In the genomic region with DNA sequence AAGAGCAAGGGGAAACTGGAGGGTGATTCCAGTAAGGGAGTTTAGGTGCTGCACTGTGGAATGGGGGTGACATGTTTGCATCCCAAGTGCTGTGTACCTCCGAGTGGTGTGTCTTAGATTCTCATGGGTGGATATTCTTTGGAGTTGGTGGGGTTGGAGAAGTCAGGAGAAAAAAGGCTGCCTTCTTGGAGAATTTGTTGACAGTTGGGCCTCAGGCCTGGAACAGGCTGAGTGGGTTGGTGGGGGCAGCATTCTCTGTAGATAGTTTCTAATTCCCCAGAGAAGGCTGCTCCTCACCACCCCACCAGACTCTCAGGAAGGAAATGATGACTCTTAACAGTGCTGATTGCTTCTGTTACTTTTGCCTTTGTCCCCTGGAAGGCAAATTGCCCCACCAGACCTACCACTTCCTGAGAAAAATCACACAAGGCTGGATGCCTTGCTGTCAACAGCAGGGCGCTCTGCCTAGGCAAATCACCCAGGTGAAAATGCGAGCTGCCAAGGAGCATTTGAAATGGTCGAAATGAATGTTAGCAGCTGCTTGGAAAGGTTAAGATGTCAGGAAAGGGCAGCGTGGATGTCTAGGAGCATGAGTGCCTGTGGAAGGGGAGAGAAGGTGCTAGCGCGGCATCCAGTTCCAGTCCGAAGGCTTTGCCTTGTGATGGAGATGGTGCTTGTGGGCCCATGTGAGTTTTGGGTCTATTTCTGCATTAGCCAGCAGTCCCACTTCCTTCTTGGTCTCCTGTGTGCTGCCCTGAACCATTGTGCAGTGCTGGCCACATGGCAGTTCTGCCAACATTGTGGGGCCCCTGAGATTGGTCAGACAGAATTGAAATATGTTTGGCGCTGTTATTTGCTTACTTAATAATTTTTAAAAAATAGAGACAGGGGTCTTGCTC, we compare ENCODE assay signal across 9 cellular contexts. TPM values are rescaled to one million over a fixed set of nuclear protein-coding genes. Genes with fewer than 3 reads are reported as not detected.
A peak's percentile ranks its signal among the peaks of the same experiment; 100 is the strongest.
DNase-seq lines count a peak whose midpoint lies in the region; ATAC-seq and TF ChIP-seq lines count a peak whose summit lies in the region.
"Had no signal": no experiment of that assay in that cellular context is flagged by ENCODE, and none has a peak within 500 bp of the region (broad histone marks: within the 10 kb centered on the region; RNA-seq: fewer than 3 reads in every experiment).

No MANE protein-coding gene starts in this region.

- peaks cover 89% of the 10 kb centered on the region for H3K79me2 ChIP-seq in SU-DHL-6 (ENCODE audit: insufficient read depth, low read length)

- H3K36me3 ChIP-seq in SU-DHL-6 (ENCODE audit: low read length): peaks cover 33% of the 10 kb centered on the region

- H2AFZ ChIP-seq in SU-DHL-6 (ENCODE audit: low read depth, low read length, severe bottlenecking): no peak overlapping the region

- no peaks in the 10 kb centered on the region for H3K9me2 ChIP-seq in SU-DHL-6 (replicated peaks; ENCODE audit: insufficient read depth, low read length)

- H3K4me3 ChIP-seq in SU-DHL-6 (ENCODE audit: insufficient read depth, low read length, poor library complexity, severe bottlenecking): no peak overlapping the region
- H3K4me3 ChIP-seq: A549 had no signal

- no peak overlapping the region for H3K4me2 ChIP-seq in SU-DHL-6 (ENCODE audit: low read depth, low read length, poor library complexity, severe bottlenecking)
- H3K4me2 ChIP-seq: A549 had no signal

- DNase-seq in SIG-M5 treated with dmso at 0.1 percent for 504 hours (lab: John Stamatoyannopoulos, UW; ENCODE audit: unreplicated experiment) (peak; percentile 68), SIG-M5 (lab: John Stamatoyannopoulos, UW) (no peak), SK-N-DZ (ENCODE audit: low spot score) (no peak), NCI-H2107 treated with DMSO at 0.1 percent for 48 hours (lab: John Stamatoyannopoulos, UW; ENCODE audit: unreplicated experiment) (no peak)
- peak in 2 of 3 donors; percentile 15 to 26 for DNase-seq in stimulated activated CD4-positive, alpha-beta T cell treated with anti-CD3 and anti-CD28 coated beads, TNF-alpha, amount 100 ng/mL, for 48 hours (ENCODE audit: low read depth in 3 of 3)

- no peak overlapping the region for H3K9ac ChIP-seq in SU-DHL-6 (ENCODE audit: low read length)

- peaks cover 19% of the 10 kb centered on the region; the same call in 1 of the 2 replicates for H4K20me1 ChIP-seq in SU-DHL-6 (ENCODE audit: low read depth, low read length)

- H3K27me3 ChIP-seq in SU-DHL-6 (ENCODE audit: low read length): no peaks in the 10 kb centered on the region

- H3F3A ChIP-seq in SU-DHL-6 (ENCODE audit: insufficient read depth): no peaks in the 10 kb centered on the region

- TF ChIP-seq CTCF in SU-DHL-6 (IDR thresholded peaks at IDR 0.05; ENCODE audit: insufficient read depth, low read length, poor library complexity, severe bottlenecking): no peak

- H3K27ac ChIP-seq in SU-DHL-6 (ENCODE audit: low read depth, low read length) (peak overlapping the region; percentile 40), cingulate gyrus (ENCODE audit: low read depth, low read length) (peak overlapping the region; percentile 61)
- H3K27ac ChIP-seq: A549 had no signal

- H3K9me3 ChIP-seq in SU-DHL-6 (ENCODE audit: insufficient read depth, low read length): no peaks in the 10 kb centered on the region
- H3K9me3 ChIP-seq: A549 had no signal

- peak; percentile 77 for ATAC-seq in HG02981 (IDR thresholded peaks at IDR 0.05; ENCODE audit: unreplicated experiment)
- ATAC-seq: A549 had no signal

RNA-seq across cellular contexts. Expression of a gene that starts 30.4 kb away (rescaled TPM):
- 9.1 and 12.0 TPM in 2 replicates for polyA plus RNA-seq in SK-N-DZ (2014; cell fraction: cytosol; rRNA removed)
- 14.3 and 18.5 TPM in 2 replicates for polyA plus RNA-seq in SK-N-DZ (2014; cell fraction: nucleus; rRNA removed)

Comparison
In these comparisons a context has a peak if more than half of its experiments do, and no peak if none do; other contexts are left out.
1. DNase-seq: peak in SIG-M5 treated with dmso at 0.1 percent for 504 hours (single experiment) and stimulated activated CD4-positive, alpha-beta T cell treated with anti-CD3 and anti-CD28 coated beads, TNF-alpha, amount 100 ng/mL, for 48 hours (2 of 3); none in SIG-M5 (single experiment), SK-N-DZ (single experiment) and NCI-H2107 treated with DMSO at 0.1 percent for 48 hours (single experiment).